Comparison of ENCODE assay signal across 1 cellular context in genomic region chr14:90091393-90091792, GRCh38.
TF ChIP-seq lines count a peak whose summit lies in the region.

No MANE protein-coding gene starts in this region.

TF ChIP-seq in SK-N-SH treated with all-trans-retinoic acid at 6 μM for 48 hours, 23 proteins besides CTCF, POLR2A, EP300 and RAD21 (continued from another document):
- TF ChIP-seq OSR1 (CRISPR knock-in tag; IDR thresholded peaks at IDR 0.05) = no peak
- TF ChIP-seq ZFP3 (CRISPR knock-in tag; IDR thresholded peaks at IDR 0.05) = peak; percentile 20; the same call in 1 of the 2 replicates
- no peak for TF ChIP-seq GLIS3 (CRISPR knock-in tag; IDR thresholded peaks at IDR 0.05)
- TF ChIP-seq BACH2 (CRISPR knock-in tag; IDR thresholded peaks at IDR 0.05; ENCODE audit: borderline replicate concordance) = no peak
- no peak for TF ChIP-seq CSRNP3 (CRISPR knock-in tag; IDR thresholded peaks at IDR 0.05)
- peak; percentile 65 for TF ChIP-seq TCF4 (CRISPR knock-in tag; IDR thresholded peaks at IDR 0.05; ENCODE audit: borderline replicate concordance)
